In the genomic region with DNA sequence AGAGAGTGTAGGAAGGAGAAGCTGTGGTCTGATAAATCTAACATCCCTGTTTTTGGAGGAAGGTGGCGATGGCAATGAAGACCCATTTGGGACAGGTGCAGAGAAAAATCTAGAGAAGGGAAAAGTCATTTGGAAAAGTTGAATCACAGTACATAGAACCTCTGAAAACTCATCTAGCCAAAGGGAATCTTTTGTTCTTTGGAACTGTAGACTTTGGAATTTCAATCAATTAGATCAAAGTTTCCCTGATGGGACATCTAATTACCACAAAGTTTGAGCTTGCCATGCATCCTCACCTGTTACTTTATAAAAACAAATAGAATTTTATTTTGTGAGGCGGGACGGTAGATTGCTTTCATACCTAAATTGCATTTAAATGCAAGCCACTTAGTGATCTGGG, we compare ENCODE assay signal across 8 cellular contexts.
"Had no signal": no experiment of that assay in that cellular context is flagged by ENCODE, and none has a peak within 500 bp of the region (broad histone marks: within the 10 kb centered on the region; RNA-seq: fewer than 3 reads in every experiment).

No MANE protein-coding gene starts in this region.

- H3K4me3 ChIP-seq: GM12878 had no signal

- FAIRE-seq: G401.6, GM12878, GM12891, GM12892, GM18507, GM19239 had no signal

- DNase-seq: GDM1, GF-D8 had no signal

- ATAC-seq: GM12878 had no signal
